18 cellular contexts compared by ENCODE assay signal in the genomic region with DNA sequence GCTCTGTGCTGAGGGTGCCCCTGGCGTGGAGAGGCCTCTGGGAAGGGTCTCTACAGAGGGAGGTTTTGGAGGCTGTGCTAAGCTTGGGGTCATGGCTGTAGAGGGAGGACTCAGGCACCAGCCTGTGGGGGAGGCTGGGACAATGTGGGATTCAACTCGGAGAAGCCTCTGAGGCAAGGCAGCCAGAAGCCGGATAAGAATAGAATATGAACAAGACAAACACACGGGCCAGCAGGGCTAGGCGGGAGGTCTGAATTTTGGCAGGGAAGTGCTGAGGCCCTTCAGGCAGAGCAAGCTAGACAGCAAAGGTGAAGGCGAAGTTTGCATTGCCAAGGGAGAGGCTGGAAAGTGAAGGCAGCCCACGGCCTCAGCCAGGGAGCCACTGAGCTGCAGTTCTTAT.
DNase-seq lines count a peak whose midpoint lies in the region; ATAC-seq and TF ChIP-seq lines count a peak whose summit lies in the region.
"Had no signal": no experiment of that assay in that cellular context is flagged by ENCODE, and none has a peak within 500 bp of the region (broad histone marks: within the 10 kb centered on the region; RNA-seq: fewer than 3 reads in every experiment).

No MANE protein-coding gene starts in this region.

- no peak for DNase-seq in WTC11 (ENCODE audit: low spot score)
- DNase-seq in fibroblast of pulmonary artery (ENCODE audit: low read depth), result peak; percentile 19
- DNase-seq in medulla oblongata (ENCODE audit: extremely low spot score), result peak; percentile 4
- peak; percentile 2 to 39 for DNase-seq in gastrocnemius medialis
- DNase-seq in NCI-H187 treated with DMSO at 0.1 percent for 48 hours (lab: John Stamatoyannopoulos, UW), result no peak
- no peak for DNase-seq in NCI-H2171 (lab: John Stamatoyannopoulos, UW)
- no peak for DNase-seq in NCI-H2196 (lab: John Stamatoyannopoulos, UW; ENCODE audit: unreplicated experiment)
- DNase-seq in AG08395 (ENCODE audit: low spot score), result no peak
- DNase-seq: activated CD4-positive, alpha-beta memory T cell treated with anti-CD3 and anti-CD28 coated beads for 36 hours; activated effector memory CD4-positive, alpha-beta T cell treated with anti-CD3 and anti-CD28 coated beads, Interleukin-2, amount 50 U/mL, for 16 hours; HCEC 1CT; head of caudate nucleus; NCI-H1436 treated with DMSO at 0.1 percent for 48 hours; NCI-H748 treated with DMSO at 0.1 percent for 48 hours; right lobe of liver; SW 1271 had no signal

- no peak for TF ChIP-seq CTCF in WTC11 (IDR thresholded peaks at IDR 0.05)
- TF ChIP-seq CTCF in fibroblast of pulmonary artery (IDR thresholded peaks at IDR 0.05; ENCODE audit: low read length, missing control alignments), result no peak
- no peak for TF ChIP-seq CTCF in gastrocnemius medialis (IDR thresholded peaks at IDR 0.05 in 4 of 5, conservative IDR thresholded peaks at IDR 0.05 in 1 of 5)

- no peaks in the 10 kb centered on the region for H3K27me3 ChIP-seq in gastrocnemius medialis
- H3K27me3 ChIP-seq: right lobe of liver, vagina had no signal

- ATAC-seq in WTC11 (peak; percentile 18; the same call in 1 of the 2 replicates), gastrocnemius medialis (peak; percentile 63 to 77)
- ATAC-seq: right lobe of liver had no signal

- in situ Hi-C loops in gastrocnemius medialis (cut with MboI; ENCODE audit: low sequenced_read_pairs in 4 of 4), result no loop called here

- CTCF ChIA-PET in WTC11 (lab: Charles Lee), result no interaction called here

- intact Hi-C loops in gastrocnemius medialis (cut with DNase I; ENCODE audit: low total_unique reads), result no loop called here

- H3K36me3 ChIP-seq in gastrocnemius medialis, result no peaks in the 10 kb centered on the region
- H3K36me3 ChIP-seq: right lobe of liver, vagina had no signal

- H3K36me3 Mint-ChIP-seq in WTC11, result no peaks in the 10 kb centered on the region
- H3K36me3 Mint-ChIP-seq: activated CD4-positive, alpha-beta memory T cell treated with anti-CD3 and anti-CD28 coated beads for 36 hours; brain had no signal

- POLR2A ChIA-PET in WTC11 (lab: Charles Lee), result no interaction called here

- no peak overlapping the region for H3K4me3 Mint-ChIP-seq in WTC11
- H3K4me3 Mint-ChIP-seq: activated CD4-positive, alpha-beta memory T cell treated with anti-CD3 and anti-CD28 coated beads for 36 hours; brain had no signal

- no peak overlapping the region for H3K27ac ChIP-seq in gastrocnemius medialis
- H3K27ac ChIP-seq: right lobe of liver, vagina had no signal

- no peaks in the 10 kb centered on the region for H3K9me3 ChIP-seq in gastrocnemius medialis
- H3K9me3 ChIP-seq: right lobe of liver, vagina had no signal

- H3K4me3 ChIP-seq in fibroblast of pulmonary artery (replicated peaks; ENCODE audit: low read depth, low read length) (no peak overlapping the region), gastrocnemius medialis (no peak overlapping the region)
- H3K4me3 ChIP-seq: right lobe of liver, vagina had no signal

- no peaks in the 10 kb centered on the region for H3K9me3 Mint-ChIP-seq in WTC11
- H3K9me3 Mint-ChIP-seq: activated CD4-positive, alpha-beta memory T cell treated with anti-CD3 and anti-CD28 coated beads for 36 hours had no signal

- no peaks in the 10 kb centered on the region for H3K27me3 Mint-ChIP-seq in WTC11 (ENCODE audit: low read depth)
- H3K27me3 Mint-ChIP-seq: activated CD4-positive, alpha-beta memory T cell treated with anti-CD3 and anti-CD28 coated beads for 36 hours had no signal

- no peak for TF ChIP-seq POLR2A in gastrocnemius medialis (IDR thresholded peaks at IDR 0.05)

- no peak overlapping the region for H3K27ac Mint-ChIP-seq in WTC11
- H3K27ac Mint-ChIP-seq: activated CD4-positive, alpha-beta memory T cell treated with anti-CD3 and anti-CD28 coated beads for 36 hours had no signal

- peaks cover 16% of the 10 kb centered on the region for H3K4me1 Mint-ChIP-seq in WTC11

- H3K4me1 ChIP-seq in gastrocnemius medialis, result no peaks in the 10 kb centered on the region
- H3K4me1 ChIP-seq: right lobe of liver, vagina had no signal

TF ChIP-seq in WTC11, 78 proteins besides CTCF, POLR2A, EP300 and RAD21 (continues in another document):
- TF ChIP-seq, protein P1, sequence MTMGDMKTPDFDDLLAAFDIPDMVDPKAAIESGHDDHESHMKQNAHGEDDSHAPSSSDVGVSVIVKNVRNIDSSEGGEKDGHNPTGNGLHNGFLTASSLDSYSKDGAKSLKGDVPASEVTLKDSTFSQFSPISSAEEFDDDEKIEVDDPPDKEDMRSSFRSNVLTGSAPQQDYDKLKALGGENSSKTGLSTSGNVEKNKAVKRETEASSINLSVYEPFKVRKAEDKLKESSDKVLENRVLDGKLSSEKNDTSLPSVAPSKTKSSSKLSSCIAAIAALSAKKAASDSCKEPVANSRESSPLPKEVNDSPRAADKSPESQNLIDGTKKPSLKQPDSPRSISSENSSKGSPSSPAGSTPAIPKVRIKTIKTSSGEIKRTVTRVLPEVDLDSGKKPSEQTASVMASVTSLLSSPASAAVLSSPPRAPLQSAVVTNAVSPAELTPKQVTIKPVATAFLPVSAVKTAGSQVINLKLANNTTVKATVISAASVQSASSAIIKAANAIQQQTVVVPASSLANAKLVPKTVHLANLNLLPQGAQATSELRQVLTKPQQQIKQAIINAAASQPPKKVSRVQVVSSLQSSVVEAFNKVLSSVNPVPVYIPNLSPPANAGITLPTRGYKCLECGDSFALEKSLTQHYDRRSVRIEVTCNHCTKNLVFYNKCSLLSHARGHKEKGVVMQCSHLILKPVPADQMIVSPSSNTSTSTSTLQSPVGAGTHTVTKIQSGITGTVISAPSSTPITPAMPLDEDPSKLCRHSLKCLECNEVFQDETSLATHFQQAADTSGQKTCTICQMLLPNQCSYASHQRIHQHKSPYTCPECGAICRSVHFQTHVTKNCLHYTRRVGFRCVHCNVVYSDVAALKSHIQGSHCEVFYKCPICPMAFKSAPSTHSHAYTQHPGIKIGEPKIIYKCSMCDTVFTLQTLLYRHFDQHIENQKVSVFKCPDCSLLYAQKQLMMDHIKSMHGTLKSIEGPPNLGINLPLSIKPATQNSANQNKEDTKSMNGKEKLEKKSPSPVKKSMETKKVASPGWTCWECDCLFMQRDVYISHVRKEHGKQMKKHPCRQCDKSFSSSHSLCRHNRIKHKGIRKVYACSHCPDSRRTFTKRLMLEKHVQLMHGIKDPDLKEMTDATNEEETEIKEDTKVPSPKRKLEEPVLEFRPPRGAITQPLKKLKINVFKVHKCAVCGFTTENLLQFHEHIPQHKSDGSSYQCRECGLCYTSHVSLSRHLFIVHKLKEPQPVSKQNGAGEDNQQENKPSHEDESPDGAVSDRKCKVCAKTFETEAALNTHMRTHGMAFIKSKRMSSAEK (CRISPR knock-in tag; IDR thresholded peaks at IDR 0.05; ENCODE audit: borderline replicate concordance), result no peak
- TF ChIP-seq RORB (CRISPR knock-in tag; IDR thresholded peaks at IDR 0.05) (no peak), NR2C2 (CRISPR knock-in tag; IDR thresholded peaks at IDR 0.05) (no peak), MYBL2 (CRISPR knock-in tag; IDR thresholded peaks at IDR 0.05) (no peak), ETV6 (CRISPR knock-in tag; IDR thresholded peaks at IDR 0.05) (no peak), FOXP4 (CRISPR knock-in tag; IDR thresholded peaks at IDR 0.05) (no peak), GABPB1 (CRISPR knock-in tag; IDR thresholded peaks at IDR 0.05) (no peak)
- TF ChIP-seq, protein P2, sequence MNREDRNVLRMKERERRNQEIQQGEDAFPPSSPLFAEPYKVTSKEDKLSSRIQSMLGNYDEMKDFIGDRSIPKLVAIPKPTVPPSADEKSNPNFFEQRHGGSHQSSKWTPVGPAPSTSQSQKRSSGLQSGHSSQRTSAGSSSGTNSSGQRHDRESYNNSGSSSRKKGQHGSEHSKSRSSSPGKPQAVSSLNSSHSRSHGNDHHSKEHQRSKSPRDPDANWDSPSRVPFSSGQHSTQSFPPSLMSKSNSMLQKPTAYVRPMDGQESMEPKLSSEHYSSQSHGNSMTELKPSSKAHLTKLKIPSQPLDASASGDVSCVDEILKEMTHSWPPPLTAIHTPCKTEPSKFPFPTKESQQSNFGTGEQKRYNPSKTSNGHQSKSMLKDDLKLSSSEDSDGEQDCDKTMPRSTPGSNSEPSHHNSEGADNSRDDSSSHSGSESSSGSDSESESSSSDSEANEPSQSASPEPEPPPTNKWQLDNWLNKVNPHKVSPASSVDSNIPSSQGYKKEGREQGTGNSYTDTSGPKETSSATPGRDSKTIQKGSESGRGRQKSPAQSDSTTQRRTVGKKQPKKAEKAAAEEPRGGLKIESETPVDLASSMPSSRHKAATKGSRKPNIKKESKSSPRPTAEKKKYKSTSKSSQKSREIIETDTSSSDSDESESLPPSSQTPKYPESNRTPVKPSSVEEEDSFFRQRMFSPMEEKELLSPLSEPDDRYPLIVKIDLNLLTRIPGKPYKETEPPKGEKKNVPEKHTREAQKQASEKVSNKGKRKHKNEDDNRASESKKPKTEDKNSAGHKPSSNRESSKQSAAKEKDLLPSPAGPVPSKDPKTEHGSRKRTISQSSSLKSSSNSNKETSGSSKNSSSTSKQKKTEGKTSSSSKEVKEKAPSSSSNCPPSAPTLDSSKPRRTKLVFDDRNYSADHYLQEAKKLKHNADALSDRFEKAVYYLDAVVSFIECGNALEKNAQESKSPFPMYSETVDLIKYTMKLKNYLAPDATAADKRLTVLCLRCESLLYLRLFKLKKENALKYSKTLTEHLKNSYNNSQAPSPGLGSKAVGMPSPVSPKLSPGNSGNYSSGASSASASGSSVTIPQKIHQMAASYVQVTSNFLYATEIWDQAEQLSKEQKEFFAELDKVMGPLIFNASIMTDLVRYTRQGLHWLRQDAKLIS (CRISPR knock-in tag; IDR thresholded peaks at IDR 0.05; ENCODE audit: borderline replicate concordance), result no peak

Comparison
In these comparisons a context has a peak if more than half of its experiments do, and no peak if none do; other contexts are left out.
1. DNase-seq: peak in fibroblast of pulmonary artery (single experiment), medulla oblongata (single experiment) and gastrocnemius medialis (2 of 2); none in WTC11 (single experiment), NCI-H187 treated with DMSO at 0.1 percent for 48 hours (single experiment), NCI-H2171 (single experiment), NCI-H2196 (single experiment) and AG08395 (single experiment).